ENCODE assay signal across 9 cellular contexts in the genomic region with DNA sequence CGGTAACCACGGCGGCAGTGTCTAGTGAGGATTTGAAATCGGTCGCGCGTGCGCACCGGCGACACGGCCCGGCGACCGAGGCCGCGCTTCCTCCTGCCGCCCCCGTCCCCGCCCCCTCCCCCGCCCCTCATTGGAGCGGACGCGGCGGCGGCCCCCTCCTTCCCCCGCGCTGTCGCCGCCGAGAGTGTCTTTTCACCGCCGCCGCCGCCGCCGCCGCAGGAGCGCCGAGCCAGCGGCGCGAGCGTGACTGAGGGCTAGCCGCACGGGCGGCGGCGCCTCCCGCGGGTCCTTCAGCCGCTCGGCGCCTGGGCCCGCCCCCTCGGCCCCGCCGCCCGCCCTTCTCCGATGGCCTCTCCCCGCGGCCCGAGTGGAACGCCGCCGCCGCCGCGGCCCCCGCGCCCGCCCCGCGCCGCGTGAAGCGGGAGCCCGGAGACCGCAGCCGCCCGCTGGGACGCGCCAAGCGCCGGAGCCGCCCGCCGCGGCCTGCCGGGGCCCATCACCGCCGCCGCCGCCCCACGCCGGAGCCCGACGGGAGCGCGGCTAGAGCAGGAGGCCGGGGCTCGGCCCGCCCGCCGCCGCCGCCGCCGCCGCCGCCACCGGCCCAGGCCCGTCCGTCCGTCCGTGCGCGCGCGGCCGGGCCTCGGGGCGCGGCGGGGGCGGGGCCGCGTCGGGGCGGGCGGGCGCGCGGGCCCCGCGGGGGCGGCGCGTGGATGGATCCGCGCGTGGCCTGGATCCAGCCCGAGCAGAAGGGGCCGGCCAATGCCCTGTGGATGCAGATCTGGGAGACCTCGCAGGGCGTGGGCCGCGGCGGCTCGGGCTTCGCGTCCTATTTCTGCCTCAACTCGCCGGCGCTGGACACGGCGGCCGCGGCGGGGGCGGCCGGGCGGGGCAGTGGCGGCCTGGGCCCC. TPM values are rescaled to one million over a fixed set of nuclear protein-coding genes. Genes with fewer than 3 reads are reported as not detected.
DNase-seq lines count a peak whose midpoint lies in the region; ATAC-seq, FAIRE-seq and TF ChIP-seq lines count a peak whose summit lies in the region.
"Had no signal": no experiment of that assay in that cellular context is flagged by ENCODE, and none has a peak within 500 bp of the region (broad histone marks: within the 10 kb centered on the region; RNA-seq: fewer than 3 reads in every experiment).

TSS of gene TENT4A (plus strand) at position 159 of the 908 bp plus-strand sequence. CDS start at position 711, 552 bp downstream.

- POLR2A ChIA-PET in HEK293 (lab: Yijun Ruan, JAX) (interaction anchor here (1.0 to 2.3 kb wide), 4 partner anchors 9 to 274 kb away, joined by 3 to 13 read pairs (median 3); partner anchors contain the start of genes NSUN2 and SRD5A1), OCI-LY7 (lab: Charles Lee) (interaction anchor here (1.0 to 2.3 kb wide), 2 partner anchors 15 to 81 kb away, joined by 5 to 9 read pairs; partner anchors contain the start of genes NSUN2 and SRD5A1)

- BruUV-seq in OCI-LY7 (replicated peaks; lab: Mats Ljungman, UMichigan): no TSS peak

- H3K9me3 Mint-ChIP-seq in stimulated activated naive B cell treated with anti-CD40 and anti-IgM and Interleukin-4, amounts not matched to agents 10 μg/mL and 1 μg/mL and 100 μg/mL, for 72 hours: peaks cover 0 to 3% of the 10 kb centered on the region in 2 donors

- H3K79me2 ChIP-seq in OCI-LY7 (ENCODE audit: insufficient read depth, low read depth, low read length): peaks cover 40% of the 10 kb centered on the region

- H3K27ac ChIP-seq in HEK293 (ENCODE audit: extremely low read depth, low read depth, low read length) (peak within 1 kb of the TSS; percentile 94), OCI-LY7 (ENCODE audit: low read depth, low read length, poor library complexity, severe bottlenecking) (peak within 1 kb of the TSS; percentile 70)

- peaks cover 0 to 27% of the 10 kb centered on the region in 2 experiments; a peak in 1 of 3 replicates for H3K36me3 ChIP-seq in HEK293 (ENCODE audit: control insufficient read depth in 2 of 2, insufficient read depth in 1 of 2, low read length in 2 of 2)
- peaks cover 32% of the 10 kb centered on the region for H3K36me3 ChIP-seq in OCI-LY7 (ENCODE audit: insufficient read depth, low read length)
- peaks cover 3% of the 10 kb centered on the region for H3K36me3 ChIP-seq in bronchial epithelial cell (ENCODE audit: control insufficient read depth, insufficient read depth, low read length)
- H3K36me3 ChIP-seq in kidney epithelial cell (ENCODE audit: control insufficient read depth, insufficient read depth, low read length): no peaks in the 10 kb centered on the region

- H2AFZ ChIP-seq in OCI-LY7 (ENCODE audit: low read length): peak within 1 kb of the TSS; percentile 56

- H3K4me3 Mint-ChIP-seq in stimulated activated naive B cell treated with anti-CD40 and anti-IgM and Interleukin-4, amounts not matched to agents 10 μg/mL and 1 μg/mL and 100 μg/mL, for 72 hours: peak within 1 kb of the TSS; percentile 86 to 89

- H3K4me2 ChIP-seq in OCI-LY7 (ENCODE audit: low read length): peak within 1 kb of the TSS; percentile 97

- peak; percentile 73 for DNase-seq in DMS 273 (lab: John Stamatoyannopoulos, UW; ENCODE audit: unreplicated experiment)
- DNase-seq in DMS 273 treated with DMSO at 0.1 percent for 48 hours (lab: John Stamatoyannopoulos, UW): no peak
- no peak for DNase-seq in OCI-LY7 (ENCODE audit: low spot score)
- no peak for DNase-seq in bronchial epithelial cell (ENCODE audit: low read depth)
- no peak for DNase-seq in kidney epithelial cell (ENCODE audit: low read depth)
- DNase-seq in stimulated activated naive B cell treated with anti-CD40 and anti-IgM and Interleukin-4, amounts not matched to agents 10 μg/mL and 1 μg/mL and 100 μg/mL, for 72 hours: no peak
- DNase-seq in central memory CD4-positive, alpha-beta T cell: no peak

- peaks cover 41 to 53% of the 10 kb centered on the region in 2 donors for H3K4me1 Mint-ChIP-seq in stimulated activated naive B cell treated with anti-CD40 and anti-IgM and Interleukin-4, amounts not matched to agents 10 μg/mL and 1 μg/mL and 100 μg/mL, for 72 hours

- peaks cover 21 to 26% of the 10 kb centered on the region in 2 donors for H3K36me3 Mint-ChIP-seq in stimulated activated naive B cell treated with anti-CD40 and anti-IgM and Interleukin-4, amounts not matched to agents 10 μg/mL and 1 μg/mL and 100 μg/mL, for 72 hours

- ATAC-seq in stimulated activated naive B cell treated with anti-CD40 and anti-IgM and Interleukin-4, amounts not matched to agents 10 μg/mL and 1 μg/mL and 100 μg/mL, for 72 hours (replicated peaks): peak; percentile 10 to 33

- H3K9me2 ChIP-seq in OCI-LY7 (ENCODE audit: insufficient read depth, low read length): no peaks in the 10 kb centered on the region

- intact Hi-C loops in OCI-LY7 (cut with micrococcal nuclease; ENCODE audit: unreplicated experiment): loop anchor here (1.0 to 2.0 kb wide), 3 partner anchors 15 to 80 kb away; partner anchors contain the start of genes NSUN2 and SRD5A1

- FAIRE-seq in bronchial epithelial cell (lab: Jason Lieb, UNC): no peak
- FAIRE-seq: A204.1 had no signal

- H3K4me3 ChIP-seq in HEK293 (ENCODE audit: low read depth, low read length) (peak within 1 kb of the TSS; percentile 72), OCI-LY7 (ENCODE audit: low read depth, low read length, poor library complexity, severe bottlenecking) (peak within 1 kb of the TSS; percentile 79), bronchial epithelial cell (ENCODE audit: low read depth, low read length) (peak within 1 kb of the TSS; percentile 79), kidney epithelial cell (ENCODE audit: low read depth, low read length) (peak within 1 kb of the TSS; percentile 81)

- H3K27me3 ChIP-seq in bronchial epithelial cell (ENCODE audit: control insufficient read depth, insufficient read depth, low read length) (no peaks in the 10 kb centered on the region), kidney epithelial cell (ENCODE audit: control insufficient read depth, insufficient read depth, low read length) (no peaks in the 10 kb centered on the region)

- H3K9me3 ChIP-seq in HEK293 (ENCODE audit: control insufficient read depth, insufficient read depth, low read depth, low read length): no peaks in the 10 kb centered on the region
- H3K9me3 ChIP-seq in OCI-LY7 (ENCODE audit: low read length): no peaks in the 10 kb centered on the region

- H3K4me1 ChIP-seq in HEK293 (ENCODE audit: control insufficient read depth, insufficient read depth, low read length) (peaks cover 21% of the 10 kb centered on the region), OCI-LY7 (ENCODE audit: insufficient read depth, low read length, poor library complexity, severe bottlenecking) (peaks cover 50% of the 10 kb centered on the region)

- TF ChIP-seq CTCF in HEK293 (tag by site-specific recombination; IDR thresholded peaks at IDR 0.05) (no peak), OCI-LY7 (conservative IDR thresholded peaks at IDR 0.05; ENCODE audit: low read length) (no peak), bronchial epithelial cell (IDR thresholded peaks at IDR 0.05; ENCODE audit: insufficient read depth, low read length, severe bottlenecking) (no peak), kidney epithelial cell (IDR thresholded peaks at IDR 0.05; ENCODE audit: insufficient read depth, low read length, poor library complexity, severe bottlenecking) (no peak)

- H3K27ac Mint-ChIP-seq in stimulated activated naive B cell treated with anti-CD40 and anti-IgM and Interleukin-4, amounts not matched to agents 10 μg/mL and 1 μg/mL and 100 μg/mL, for 72 hours: peak within 1 kb of the TSS; percentile 98

- peaks cover 0 to 6% of the 10 kb centered on the region in 2 donors for H3K27me3 Mint-ChIP-seq in stimulated activated naive B cell treated with anti-CD40 and anti-IgM and Interleukin-4, amounts not matched to agents 10 μg/mL and 1 μg/mL and 100 μg/mL, for 72 hours

- peaks cover 39% of the 10 kb centered on the region for H4K20me1 ChIP-seq in OCI-LY7 (ENCODE audit: insufficient read depth, low read length)

- CTCF ChIA-PET in HEK293 (lab: Yijun Ruan, JAX): interaction anchor here (0.5 kb wide), 1 partner anchor 982 kb away, joined by 3 read pairs; no protein-coding TSS in a partner anchor
- CTCF ChIA-PET in OCI-LY7 (lab: Charles Lee; ENCODE audit: unreplicated experiment): no interaction called here

TF ChIP-seq in HEK293, 187 proteins besides CTCF, POLR2A, EP300 and RAD21:
- TF ChIP-seq KLF9 (tag by site-specific recombination; IDR thresholded peaks at IDR 0.05; ENCODE audit: low read depth) (peak; percentile 25; the same call in 1 of the 2 replicates), ZNF777 (tag by site-specific recombination; IDR thresholded peaks at IDR 0.05; ENCODE audit: borderline replicate concordance) (no peak)

RNA-seq across cellular contexts. Expression of gene TENT4A, which starts in this region (rescaled TPM):
- 39.0 and 41.1 TPM in 2 replicates for total RNA-seq in OCI-LY7 (2014; rRNA removed; shearing (Covaris generic))
- total RNA-seq in OCI-LY7 (2022) (46.1 and 53.5 TPM in 2 replicates), bronchial epithelial cell (6.8 and 7.9 TPM in 2 replicates), kidney epithelial cell (11.5 and 12.0 TPM in 2 replicates)
